1 cellular context compared by ENCODE assay signal in genomic region chr3:192054881-192055280, GRCh38.
TF ChIP-seq lines count a peak whose summit lies in the region.

No MANE protein-coding gene starts in this region.

TF ChIP-seq in SK-N-SH treated with all-trans-retinoic acid at 6 μM for 48 hours, 23 proteins besides CTCF, POLR2A, EP300 and RAD21 (continued from another document):
- TF ChIP-seq ISL1 (CRISPR knock-in tag; IDR thresholded peaks at IDR 0.05) (no peak), ESRRG (CRISPR knock-in tag; IDR thresholded peaks at IDR 0.05) (no peak), ZNF70 (CRISPR knock-in tag; IDR thresholded peaks at IDR 0.05) (no peak), ZFP3 (CRISPR knock-in tag; IDR thresholded peaks at IDR 0.05) (no peak), ZNF565 (CRISPR knock-in tag; conservative IDR thresholded peaks at IDR 0.05; ENCODE audit: low read depth) (no peak), BACH2 (CRISPR knock-in tag; IDR thresholded peaks at IDR 0.05; ENCODE audit: borderline replicate concordance) (no peak), ZNF8 (CRISPR knock-in tag; IDR thresholded peaks at IDR 0.05) (no peak), PPARA (CRISPR knock-in tag; IDR thresholded peaks at IDR 0.05; ENCODE audit: borderline replicate concordance) (no peak)
